21 cellular contexts compared by ENCODE assay signal in genomic region chr16:27302126-27302525, GRCh38. TPM values are rescaled to one million over a fixed set of nuclear protein-coding genes. Genes with fewer than 3 reads are reported as not detected.
A peak's percentile ranks its signal among the peaks of the same experiment; 100 is the strongest.
DNase-seq lines count a peak whose midpoint lies in the region; ATAC-seq, FAIRE-seq and TF ChIP-seq lines count a peak whose summit lies in the region.
"Had no signal": no experiment of that assay in that cellular context is flagged by ENCODE, and none has a peak within 500 bp of the region (broad histone marks: within the 10 kb centered on the region; RNA-seq: fewer than 3 reads in every experiment).

No MANE protein-coding gene starts in this region.

- H3K9me3 Mint-ChIP-seq in neural crest cell, result peaks cover 11% of the 10 kb centered on the region
- H3K9me3 Mint-ChIP-seq: CD8-positive, alpha-beta memory T cell had no signal

- H3K9me3 ChIP-seq in SU-DHL-6 (ENCODE audit: insufficient read depth, low read length), result no peaks in the 10 kb centered on the region; the same call in 1 of the 2 replicates
- H3K9me3 ChIP-seq: SJCRH30 had no signal

- H3K27me3 ChIP-seq in SU-DHL-6 (ENCODE audit: low read length), result no peaks in the 10 kb centered on the region
- H3K27me3 ChIP-seq: SJCRH30 had no signal

- no peak overlapping the region for H3K9ac ChIP-seq in SU-DHL-6 (ENCODE audit: low read length)
- H3K9ac ChIP-seq: GM23248 had no signal

- TF ChIP-seq CTCF in SU-DHL-6 (IDR thresholded peaks at IDR 0.05; ENCODE audit: insufficient read depth, low read length, poor library complexity, severe bottlenecking) (no peak), neural crest cell (conservative IDR thresholded peaks at IDR 0.05) (no peak)

- peaks cover 59% of the 10 kb centered on the region for H3F3A ChIP-seq in SU-DHL-6 (ENCODE audit: insufficient read depth)

- ATAC-seq in GM21360 (IDR thresholded peaks at IDR 0.05; ENCODE audit: unreplicated experiment) (no peak), HG02938 (IDR thresholded peaks at IDR 0.05; ENCODE audit: unreplicated experiment) (no peak)
- ATAC-seq: HepG2 had no signal

- H3K27ac Mint-ChIP-seq in neural crest cell (ENCODE audit: unreplicated experiment), result peak overlapping the region; percentile 57
- H3K27ac Mint-ChIP-seq: T-helper 1 cell treated with Interleukin-12 subunit alpha and Interleukin-12 subunit beta and Interleukin-4 antibody, amounts not matched to agents 30 μg/mL and 1 μg/mL, for 36 hours had no signal

- no peaks in the 10 kb centered on the region for H4K20me1 ChIP-seq in SU-DHL-6 (ENCODE audit: low read depth, low read length)

- H3K79me2 ChIP-seq in SU-DHL-6 (ENCODE audit: insufficient read depth, low read length), result no peaks in the 10 kb centered on the region

- H3K4me3 ChIP-seq in SU-DHL-6 (ENCODE audit: insufficient read depth, low read length, poor library complexity, severe bottlenecking), result no peak overlapping the region
- H3K4me3 ChIP-seq: GM23248, SJCRH30 had no signal

- peaks cover 10% of the 10 kb centered on the region for H3K27me3 Mint-ChIP-seq in neural crest cell (ENCODE audit: low read depth)

- H2AFZ ChIP-seq in SU-DHL-6 (ENCODE audit: low read depth, low read length, severe bottlenecking), result no peak overlapping the region
- H2AFZ ChIP-seq: GM23248 had no signal

- no peak for DNase-seq in GM12891 (ENCODE audit: insufficient read length, low spot score)
- DNase-seq in NAMALWA (ENCODE audit: low spot score), result peak; percentile 63
- DNase-seq in neural crest cell (ENCODE audit: low read depth, low spot score), result no peak
- DNase-seq in DMS53 (lab: John Stamatoyannopoulos, UW), result no peak
- DNase-seq in islet precursor cell, result no peak
- DNase-seq: C1 segment of cervical spinal cord; CD8-positive, alpha-beta memory T cell; DMS79; GM23248; NCI-H1092 treated with DMSO at 0.1 percent for 48 hours; NCI-H146; NCI-H2029 treated with DMSO at 0.1 percent for 48 hours; NCI-H2171; NCI-H446; SJCRH30 had no signal

- peak overlapping the region; percentile 46 for H3K4me2 ChIP-seq in SU-DHL-6 (ENCODE audit: low read depth, low read length, poor library complexity, severe bottlenecking)

- TF ChIP-seq POLR2A in GM12891 (IDR thresholded peaks at IDR 0.05; ENCODE audit: low read depth, low read length), result no peak

- no peaks in the 10 kb centered on the region for H3K9me2 ChIP-seq in SU-DHL-6 (replicated peaks; ENCODE audit: insufficient read depth, low read length)

- peak; percentile 71 for FAIRE-seq in GM12891 (lab: Jason Lieb, UNC)
- FAIRE-seq: HepG2 had no signal

- peaks cover 5% of the 10 kb centered on the region for H3K4me1 Mint-ChIP-seq in neural crest cell
- H3K4me1 Mint-ChIP-seq: CD8-positive, alpha-beta memory T cell had no signal

- H3K36me3 ChIP-seq in SU-DHL-6 (ENCODE audit: low read length), result no peaks in the 10 kb centered on the region
- H3K36me3 ChIP-seq: SJCRH30 had no signal

- peak overlapping the region; percentile 98 for H3K27ac ChIP-seq in SU-DHL-6 (ENCODE audit: low read depth, low read length)
- H3K27ac ChIP-seq: GM23248, RWPE1, SJCRH30 had no signal

- no peak overlapping the region for H3K4me3 Mint-ChIP-seq in neural crest cell
- H3K4me3 Mint-ChIP-seq: CD8-positive, alpha-beta memory T cell; T-helper 1 cell treated with Interleukin-12 subunit alpha and Interleukin-12 subunit beta and Interleukin-4 antibody, amounts not matched to agents 30 μg/mL and 1 μg/mL, for 36 hours had no signal

- H3K36me3 Mint-ChIP-seq in neural crest cell (ENCODE audit: low read depth), result peaks cover 3% of the 10 kb centered on the region

TF ChIP-seq in GM12891, 5 proteins besides CTCF, POLR2A, EP300 and RAD21:
- TF ChIP-seq POU2F2 (IDR thresholded peaks at IDR 0.05; ENCODE audit: low read depth, low read length) (0 out of 2 replicates have a peak, but pooled peaks have one; percentile 18), POLR2AphosphoS5 (IDR thresholded peaks at IDR 0.05; ENCODE audit: low read depth, low read length) (no peak)

RNA-seq across cellular contexts. Expression of gene IL4R, which starts 11.6 kb away (rescaled TPM):
- 20.9 TPM for polyA plus RNA-seq in GM12891 (2012; ENCODE audit: low read depth, missing spikeins)
- 11.2 and 12.8 TPM in 2 replicates for total RNA-seq in neural crest cell

RNA-seq across cellular contexts. Expression of gene NSMCE1, which starts 33.6 kb away (rescaled TPM):
- 81.9 TPM for polyA plus RNA-seq in GM12891 (2012; ENCODE audit: low read depth, missing spikeins)
- 30.4 and 32.6 TPM in 2 replicates for total RNA-seq in neural crest cell
